In the genomic region with DNA sequence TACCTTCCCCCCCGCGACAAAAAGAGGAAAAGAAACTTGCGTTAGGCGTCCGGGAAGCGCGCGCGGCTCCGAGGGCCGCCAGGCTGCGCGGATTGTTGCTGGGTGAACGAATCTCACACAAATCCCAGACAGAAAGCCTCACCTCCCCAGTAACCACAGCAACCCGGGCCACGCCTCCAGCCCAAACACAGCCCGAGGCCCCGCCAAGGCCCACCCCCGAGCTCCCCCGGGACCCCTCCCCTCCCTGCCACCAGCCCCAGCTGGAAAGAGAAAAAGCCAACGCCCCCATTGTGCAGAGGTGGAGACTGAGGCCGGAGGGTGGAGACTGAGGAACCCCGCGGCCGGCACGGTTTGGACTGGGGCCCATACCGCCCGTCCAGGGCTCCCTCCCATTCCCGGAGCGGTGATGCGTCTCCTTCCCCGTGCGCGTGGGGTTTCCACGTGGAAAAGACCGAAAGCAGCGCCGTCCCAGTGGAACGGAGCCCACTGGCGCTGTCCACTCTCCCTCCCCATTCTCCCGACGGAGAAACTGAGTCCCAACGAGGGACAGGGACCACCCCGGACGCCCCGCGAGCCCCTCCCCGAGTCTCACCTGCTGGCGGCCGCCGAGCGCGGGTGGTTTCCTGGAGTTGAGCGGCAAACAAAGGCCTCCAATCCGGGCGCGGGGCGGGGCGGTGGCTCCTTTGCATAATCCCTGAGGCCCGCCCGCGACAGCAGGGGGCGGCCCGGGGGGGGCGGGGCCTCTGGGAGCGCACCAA, we compare ENCODE assay signal across 8 cellular contexts. TPM values are rescaled to one million over a fixed set of nuclear protein-coding genes. Genes with fewer than 3 reads are reported as not detected.
A peak's percentile ranks its signal among the peaks of the same experiment; 100 is the strongest.
DNase-seq lines count a peak whose midpoint lies in the region; FAIRE-seq and TF ChIP-seq lines count a peak whose summit lies in the region.

No MANE protein-coding gene starts in this region.

- no peak overlapping the region for H2BK5ac ChIP-seq in H9 (ENCODE audit: insufficient read length, low read length)

- no peaks in the 10 kb centered on the region; a peak in 1 of 5 replicates for H3K9me3 Mint-ChIP-seq in H9
- H3K9me3 Mint-ChIP-seq in activated naive CD4-positive, alpha-beta T cell treated with anti-CD3 and anti-CD28 coated beads for 36 hours = no peaks in the 10 kb centered on the region

- no peaks in the 10 kb centered on the region for H3K79me2 ChIP-seq in H9 (ENCODE audit: insufficient read depth, low read length)
- peaks cover 12% of the 10 kb centered on the region for H3K79me2 ChIP-seq in Loucy (ENCODE audit: insufficient read depth, low read length)

- no peak overlapping the region for H4K8ac ChIP-seq in H9 (replicated peaks; ENCODE audit: insufficient read length, low read depth, low read length)

- peak overlapping the region; percentile 91 for H3K14ac ChIP-seq in H9 (ENCODE audit: insufficient read depth, low read length)

- peak overlapping the region; percentile 85 to 93 for H3K4me3 Mint-ChIP-seq in H9
- H3K4me3 Mint-ChIP-seq in activated naive CD4-positive, alpha-beta T cell treated with anti-CD3 and anti-CD28 coated beads for 36 hours = peak overlapping the region; percentile 94

- H3K4me3 ChIP-seq in Loucy (ENCODE audit: low read length, poor library complexity, severe bottlenecking) (peak overlapping the region; percentile 89), SJSA1 (peak overlapping the region; percentile 63), suprapubic skin (peak overlapping the region; percentile 55)

- intact Hi-C loops in activated naive CD4-positive, alpha-beta T cell treated with anti-CD3 and anti-CD28 coated beads for 36 hours (cut with micrococcal nuclease) = loop anchor here (1.0 to 10.0 kb wide), 7 partner anchors 13 to 243 kb away; a partner anchor contains a TSS

- no peak overlapping the region for H2AK5ac ChIP-seq in H9 (ENCODE audit: insufficient read length, low read length)

- H4K91ac ChIP-seq in H9 (ENCODE audit: insufficient read length, low read depth, low read length) = no peak overlapping the region

- H3K27me3 ChIP-seq in H9 (ENCODE audit: insufficient read depth, low read length) = no peaks in the 10 kb centered on the region
- H3K27me3 ChIP-seq in Loucy (ENCODE audit: insufficient read depth, low read length, poor library complexity, severe bottlenecking) = no peaks in the 10 kb centered on the region
- H3K27me3 ChIP-seq in SJSA1 (replicated peaks) = no peaks in the 10 kb centered on the region
- no peaks in the 10 kb centered on the region for H3K27me3 ChIP-seq in suprapubic skin

- H3F3A ChIP-seq in Loucy (ENCODE audit: low read depth) = no peaks in the 10 kb centered on the region

- H3K36me3 ChIP-seq in Loucy (ENCODE audit: insufficient read depth, low read length) (no peaks in the 10 kb centered on the region), SJSA1 (no peaks in the 10 kb centered on the region), suprapubic skin (no peaks in the 10 kb centered on the region)

- peak; percentile 8 for FAIRE-seq in G401.6 (lab: Jason Lieb, UNC)

- H2BK12ac ChIP-seq in H9 (ENCODE audit: insufficient read length, low read depth, low read length) = no peak overlapping the region

- H3K23ac ChIP-seq in H9 (ENCODE audit: insufficient read length, low read depth, low read length) = no peak overlapping the region

- H3K4me2 ChIP-seq in H9 (ENCODE audit: insufficient read depth, insufficient read length, low read length) = peak overlapping the region; percentile 65
- peak overlapping the region; percentile 89 for H3K4me2 ChIP-seq in Loucy (ENCODE audit: low read depth, low read length, poor library complexity, severe bottlenecking)

- TF ChIP-seq EP300 in suprapubic skin (IDR thresholded peaks at IDR 0.05) = no peak

- DNase-seq in H9 (peak; percentile 97), SJSA1 (ENCODE audit: low read depth in 1 of 2, low spot score in 2 of 2) (peak; percentile 86 to 93), globus pallidus (ENCODE audit: low spot score) (peak; percentile 93), occipital lobe (lab: John Stamatoyannopoulos, UW) (peak; percentile 89), suprapubic skin (ENCODE audit: low spot score in 2 of 2) (peak; percentile 98 to 99)
- DNase-seq in activated naive CD4-positive, alpha-beta T cell treated with anti-CD3 and anti-CD28 coated beads for 36 hours = peak; percentile 97

- H3K27ac ChIP-seq in H9 (ENCODE audit: insufficient read length, low read depth, low read length) = no peak overlapping the region
- H3K27ac ChIP-seq in SJSA1 = peak overlapping the region; percentile 41; the same call in 1 of the 2 replicates
- peak overlapping the region; percentile 75 for H3K27ac ChIP-seq in suprapubic skin

- H3K27ac Mint-ChIP-seq in H9 = peak overlapping the region; percentile 90 to 97 (median 94); a peak in 6 of 7 replicates
- peak overlapping the region; percentile 86 for H3K27ac Mint-ChIP-seq in activated naive CD4-positive, alpha-beta T cell treated with anti-CD3 and anti-CD28 coated beads for 36 hours

- no peaks in the 10 kb centered on the region for H4K20me1 ChIP-seq in H9 (ENCODE audit: control insufficient read depth, insufficient read depth, insufficient read length)
- H4K20me1 ChIP-seq in Loucy (ENCODE audit: insufficient read depth, low read length, poor library complexity, severe bottlenecking) = peaks cover 8% of the 10 kb centered on the region

- peak overlapping the region; percentile 87 for H2BK120ac ChIP-seq in H9 (ENCODE audit: low read depth, low read length, poor library complexity, severe bottlenecking)

- H3K23me2 ChIP-seq in H9 (ENCODE audit: insufficient read length, low read depth, low read length, poor library complexity, severe bottlenecking) = no peaks in the 10 kb centered on the region

- CTCF ChIA-PET in activated naive CD4-positive, alpha-beta T cell treated with anti-CD3 and anti-CD28 coated beads for 36 hours (lab: Charles Lee) = interaction anchor here (0.6 to 3.3 kb wide), 6 partner anchors 7 to 274 kb away, joined by 3 to 25 read pairs (median 4); a partner anchor contains a TSS

- WGBS in H9 (ENCODE audit: extremely low coverage, insufficient read length, low lambda C conversion rate) = no CpG with 5 or more reads among the region's 66 CpGs
- 0% methylated on average over 6 of the region's 66 CpGs for WGBS in suprapubic skin

- H4K5ac ChIP-seq in H9 (ENCODE audit: insufficient read length, low read depth, low read length) = no peak overlapping the region

- H3K27me3 Mint-ChIP-seq in H9 (ENCODE audit: low read depth) = no peaks in the 10 kb centered on the region; the same call in 1 of the 2 replicates
- H3K27me3 Mint-ChIP-seq in activated naive CD4-positive, alpha-beta T cell treated with anti-CD3 and anti-CD28 coated beads for 36 hours (ENCODE audit: low read depth) = no peaks in the 10 kb centered on the region

- H3K36me3 Mint-ChIP-seq in H9 (ENCODE audit: insufficient read depth in 1 of 3, low read depth in 3 of 3) = peaks cover 0 to 9% (median 0%) of the 10 kb centered on the region in 3 experiments; a peak in 4 of 7 replicates
- H3K36me3 Mint-ChIP-seq in activated naive CD4-positive, alpha-beta T cell treated with anti-CD3 and anti-CD28 coated beads for 36 hours (ENCODE audit: low read depth) = peaks cover 27% of the 10 kb centered on the region

- H3K18ac ChIP-seq in H9 (ENCODE audit: insufficient read length, low read depth, low read length) = peak overlapping the region; percentile 88

- H3T11ph ChIP-seq in H9 (ENCODE audit: low read length) = no peak overlapping the region

- no peak overlapping the region; the same call in 1 of the 2 replicates for H3K4ac ChIP-seq in H9 (ENCODE audit: low read depth, low read length)

- H3K56ac ChIP-seq in H9 (ENCODE audit: insufficient read length, low read depth, low read length) = no peak overlapping the region

- TF ChIP-seq CTCF in H9 (conservative IDR thresholded peaks at IDR 0.05) (no peak), Loucy (conservative IDR thresholded peaks at IDR 0.05; ENCODE audit: low read length) (no peak), suprapubic skin (IDR thresholded peaks at IDR 0.05) (peak in 1 of 2 donors; percentile 7)

- H3K9ac ChIP-seq in H9 (ENCODE audit: extremely low read depth, insufficient read length, low read length) (no peak overlapping the region), Loucy (ENCODE audit: low read depth, low read length, poor library complexity, severe bottlenecking) (peak overlapping the region; percentile 43)

- no peak overlapping the region for H2BK15ac ChIP-seq in H9 (ENCODE audit: low read depth, low read length)

- H2BK20ac ChIP-seq in H9 (ENCODE audit: low read depth, low read length, poor library complexity, severe bottlenecking) = no peak overlapping the region

- H3K9me3 ChIP-seq in H9 (ENCODE audit: control insufficient read depth, low read depth, low read length) = no peaks in the 10 kb centered on the region
- no peaks in the 10 kb centered on the region for H3K9me3 ChIP-seq in Loucy (ENCODE audit: insufficient read depth, low read depth, low read length)
- no peaks in the 10 kb centered on the region for H3K9me3 ChIP-seq in SJSA1 (replicated peaks)
- H3K9me3 ChIP-seq in suprapubic skin = no peaks in the 10 kb centered on the region

- H3K9me2 ChIP-seq in Loucy (replicated peaks; ENCODE audit: low read depth, low read length) = no peaks in the 10 kb centered on the region

- no peak overlapping the region for H2AFZ ChIP-seq in H9 (ENCODE audit: low read length)
- peak overlapping the region; percentile 88; the same call in 1 of the 2 replicates for H2AFZ ChIP-seq in Loucy (ENCODE audit: low read length)

- peak in 1 of 2 donors; percentile 51 for TF ChIP-seq POLR2A in suprapubic skin (IDR thresholded peaks at IDR 0.05)

- H3K79me1 ChIP-seq in H9 (ENCODE audit: insufficient read depth, low read depth, low read length, poor library complexity, severe bottlenecking) = no peaks in the 10 kb centered on the region

- no peaks in the 10 kb centered on the region; the same call in 1 of the 2 replicates for H3K4me1 ChIP-seq in H9 (ENCODE audit: insufficient read depth, low read length)
- peaks cover 17% of the 10 kb centered on the region for H3K4me1 ChIP-seq in Loucy (ENCODE audit: insufficient read depth, low read length, poor library complexity, severe bottlenecking)
- peaks cover 7% of the 10 kb centered on the region for H3K4me1 ChIP-seq in SJSA1 (replicated peaks)
- H3K4me1 ChIP-seq in suprapubic skin = peaks cover 54% of the 10 kb centered on the region

- peaks cover 27 to 40% of the 10 kb centered on the region in 2 experiments for H3K4me1 Mint-ChIP-seq in H9
- H3K4me1 Mint-ChIP-seq in activated naive CD4-positive, alpha-beta T cell treated with anti-CD3 and anti-CD28 coated beads for 36 hours (ENCODE audit: low read depth) = peaks cover 46% of the 10 kb centered on the region

RNA-seq across cellular contexts. Expression of a gene that starts 10.2 kb away (rescaled TPM):
- total RNA-seq in H9 (2021) (19.7 and 20.8 TPM in 2 replicates), occipital lobe (3.3 TPM), suprapubic skin (10 to 100 TPM; 10.5 to 27.1 (median 14.4) TPM)
- 0.47 and 4.8 TPM in 2 replicates for total RNA-seq in SJSA1 (2014; rRNA removed; shearing (Covaris generic))
- total RNA-seq in activated naive CD4-positive, alpha-beta T cell treated with anti-CD3 and anti-CD28 coated beads for 36 hours = 100 to 1,000 TPM; 107 to 118 TPM
